14 cellular contexts compared by ENCODE assay signal in the genomic region with DNA sequence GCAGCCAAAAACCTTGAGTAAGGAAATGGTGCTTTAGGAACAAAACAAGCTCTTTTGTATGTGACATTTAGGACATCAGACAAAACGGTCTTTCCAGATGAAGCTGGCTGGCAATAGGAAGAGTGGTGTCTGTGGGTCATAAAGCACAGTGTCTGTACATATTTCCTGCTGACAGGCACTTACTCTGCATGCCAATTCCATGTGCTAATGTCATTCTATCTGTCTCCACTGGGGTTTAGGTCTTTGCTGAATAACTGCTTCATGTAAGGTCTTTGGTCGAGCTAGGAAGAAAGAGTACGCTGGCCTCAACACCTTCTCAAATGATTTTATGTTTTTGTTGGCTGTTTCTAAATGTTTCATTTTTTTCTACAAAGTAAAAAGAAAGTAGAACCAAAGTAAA.
DNase-seq lines count a peak whose midpoint lies in the region; ATAC-seq, FAIRE-seq and TF ChIP-seq lines count a peak whose summit lies in the region.
"Had no signal": no experiment of that assay in that cellular context is flagged by ENCODE, and none has a peak within 500 bp of the region (broad histone marks: within the 10 kb centered on the region; RNA-seq: fewer than 3 reads in every experiment).

No MANE protein-coding gene starts in this region.

- H3K36me3 Mint-ChIP-seq in activated T-cell treated with anti-CD3 and anti-CD28 coated beads, Interleukin-2, amount 50 U/mL, for 72 hours (ENCODE audit: insufficient read depth in 2 of 2), result no peaks in the 10 kb centered on the region
- H3K36me3 Mint-ChIP-seq: natural killer cell treated with Interleukin-12 subunit alpha and Interleukin-12 subunit beta and Interleukin-15 and Interleukin-18, amount 100 ng/mL, for 72 hours had no signal

- no peaks in the 10 kb centered on the region for H3F3A ChIP-seq in GM23248 (ENCODE audit: insufficient read depth)

- H3K27me3 ChIP-seq in GM23248 (replicated peaks; ENCODE audit: insufficient read depth), result no peaks in the 10 kb centered on the region
- H3K27me3 ChIP-seq in bronchial epithelial cell (ENCODE audit: control insufficient read depth, insufficient read depth, low read length), result no peaks in the 10 kb centered on the region
- no peaks in the 10 kb centered on the region for H3K27me3 ChIP-seq in body of pancreas
- no peaks in the 10 kb centered on the region for H3K27me3 ChIP-seq in upper lobe of left lung

- H3K36me3 ChIP-seq in GM23248 (ENCODE audit: low read depth), result no peaks in the 10 kb centered on the region
- H3K36me3 ChIP-seq in bronchial epithelial cell (ENCODE audit: control insufficient read depth, insufficient read depth, low read length), result no peaks in the 10 kb centered on the region
- no peaks in the 10 kb centered on the region for H3K36me3 ChIP-seq in body of pancreas (replicated peaks in 1 of 2; ENCODE audit: insufficient read depth in 1 of 2, low read depth in 2 of 2)
- no peaks in the 10 kb centered on the region for H3K36me3 ChIP-seq in upper lobe of left lung

- H3K9me3 Mint-ChIP-seq in activated T-cell treated with anti-CD3 and anti-CD28 coated beads, Interleukin-2, amount 50 U/mL, for 72 hours, result peaks cover 0 to 5% of the 10 kb centered on the region in 2 donors

- H4K20me1 ChIP-seq in GM23248 (ENCODE audit: insufficient read depth), result no peaks in the 10 kb centered on the region

- H3K4me2 ChIP-seq in GM23248 (ENCODE audit: unreplicated experiment), result peak overlapping the region; percentile 11

- H3K4me1 ChIP-seq in GM23248 (ENCODE audit: insufficient read depth) (no peaks in the 10 kb centered on the region), body of pancreas (no peaks in the 10 kb centered on the region), upper lobe of left lung (peaks cover 0 to 4% (median 0%) of the 10 kb centered on the region in 4 donors)

- H3K9me2 ChIP-seq in GM23248 (ENCODE audit: insufficient read depth), result no peaks in the 10 kb centered on the region

- intact Hi-C loops in body of pancreas (cut with DNase I), result no loop called here

- TF ChIP-seq EP300 in upper lobe of left lung (IDR thresholded peaks at IDR 0.05), result no peak

- no peak for ATAC-seq in body of pancreas
- ATAC-seq in upper lobe of left lung (ENCODE audit: low FRiP score in 2 of 2), result no peak
- ATAC-seq in activated T-cell treated with anti-CD3 and anti-CD28 coated beads, Interleukin-2, amount 50 U/mL, for 72 hours (replicated peaks in 1 of 2), result no peak
- ATAC-seq: natural killer cell treated with Interleukin-12 subunit alpha and Interleukin-12 subunit beta and Interleukin-15 and Interleukin-18, amount 100 ng/mL, for 72 hours had no signal

- no peak overlapping the region for H3K9ac ChIP-seq in GM23248

- H3K27ac ChIP-seq in GM23248 (no peak overlapping the region), body of pancreas (no peak overlapping the region), upper lobe of left lung (no peak overlapping the region)
- H3K27ac ChIP-seq: skin epidermis had no signal

- TF ChIP-seq POLR2A in body of pancreas (IDR thresholded peaks at IDR 0.05), result no peak
- no peak for TF ChIP-seq POLR2A in upper lobe of left lung (IDR thresholded peaks at IDR 0.05)

- FAIRE-seq in D721Med (lab: Jason Lieb, UNC), result peak; percentile 91
- no peak for FAIRE-seq in bronchial epithelial cell (lab: Jason Lieb, UNC)

- 23 to 24% methylated on average over 3 of the region's 3 CpGs for WGBS in GM23248 (ENCODE audit: low coverage in 1 of 2, low lambda C conversion rate in 2 of 2, missing lambda C conversion rate in 2 of 2), 2 experiments
- WGBS in body of pancreas, 2 donors, result 65 to 67% methylated on average over 3 of the region's 3 CpGs
- 50 to 61% methylated on average over 3 of the region's 3 CpGs for WGBS in upper lobe of left lung, 2 donors

- H3K4me3 ChIP-seq in GM23248, result no peak overlapping the region
- no peak overlapping the region for H3K4me3 ChIP-seq in bronchial epithelial cell (ENCODE audit: low read depth, low read length)
- H3K4me3 ChIP-seq in body of pancreas, result no peak overlapping the region
- no peak overlapping the region for H3K4me3 ChIP-seq in upper lobe of left lung
- H3K4me3 ChIP-seq: skin epidermis had no signal

- H3K4me1 Mint-ChIP-seq in activated T-cell treated with anti-CD3 and anti-CD28 coated beads, Interleukin-2, amount 50 U/mL, for 72 hours (ENCODE audit: low read depth), result no peaks in the 10 kb centered on the region

- in situ Hi-C loops in GM23248 (cut with MboI), result no loop called here

- TF ChIP-seq CTCF in D721Med (IDR thresholded peaks at IDR 0.05; ENCODE audit: insufficient read depth, missing control alignments) (no peak), bronchial epithelial cell (IDR thresholded peaks at IDR 0.05; ENCODE audit: insufficient read depth, low read length, severe bottlenecking) (no peak), body of pancreas (IDR thresholded peaks at IDR 0.05) (peak in 1 of 7 experiments; percentile 11), upper lobe of left lung (IDR thresholded peaks at IDR 0.05) (peak in 1 of 6 experiments; percentile 31)

- no peak for DNase-seq in D721Med (ENCODE audit: insufficient read length, low spot score)
- peak; percentile 20 for DNase-seq in GM23248
- peak; percentile 44 for DNase-seq in bronchial epithelial cell (ENCODE audit: low read depth)
- DNase-seq in lung microvascular endothelial cell (ENCODE audit: low read depth in 2 of 2), result peak; percentile 12 to 13
- no peak for DNase-seq in body of pancreas
- no peak for DNase-seq in upper lobe of left lung
- no peak for DNase-seq in activated T-cell treated with anti-CD3 and anti-CD28 coated beads, Interleukin-2, amount 50 U/mL, for 72 hours
- no peak for DNase-seq in activated CD4-positive, alpha-beta T cell treated with anti-CD3 and anti-CD28 coated beads, Interleukin-2, amount 50 U/mL, for 4 hours
- DNase-seq: C1 segment of cervical spinal cord, dermis blood vessel endothelial cell, HFFc6, NCI-H524 treated with DMSO at 0.1 percent for 48 hours had no signal

- no peak overlapping the region for H3K27ac Mint-ChIP-seq in activated T-cell treated with anti-CD3 and anti-CD28 coated beads, Interleukin-2, amount 50 U/mL, for 72 hours
- H3K27ac Mint-ChIP-seq: HFFc6; natural killer cell treated with Interleukin-12 subunit alpha and Interleukin-12 subunit beta and Interleukin-15 and Interleukin-18, amount 100 ng/mL, for 72 hours had no signal

- no peak overlapping the region for H3K4me3 Mint-ChIP-seq in activated T-cell treated with anti-CD3 and anti-CD28 coated beads, Interleukin-2, amount 50 U/mL, for 72 hours
- H3K4me3 Mint-ChIP-seq: HFFc6; natural killer cell treated with Interleukin-12 subunit alpha and Interleukin-12 subunit beta and Interleukin-15 and Interleukin-18, amount 100 ng/mL, for 72 hours had no signal

- H2AFZ ChIP-seq in GM23248, result no peak overlapping the region

- H3K27me3 Mint-ChIP-seq in activated T-cell treated with anti-CD3 and anti-CD28 coated beads, Interleukin-2, amount 50 U/mL, for 72 hours (ENCODE audit: low read depth), result no peaks in the 10 kb centered on the region
- H3K27me3 Mint-ChIP-seq: natural killer cell treated with Interleukin-12 subunit alpha and Interleukin-12 subunit beta and Interleukin-15 and Interleukin-18, amount 100 ng/mL, for 72 hours had no signal

- H3K79me2 ChIP-seq in GM23248 (ENCODE audit: insufficient read depth), result no peaks in the 10 kb centered on the region

- H3K9me3 ChIP-seq in GM23248 (ENCODE audit: low read depth), result no peaks in the 10 kb centered on the region
- no peaks in the 10 kb centered on the region for H3K9me3 ChIP-seq in body of pancreas
- no peaks in the 10 kb centered on the region for H3K9me3 ChIP-seq in upper lobe of left lung

Comparison
In these comparisons a context has a peak if more than half of its experiments do, and no peak if none do; other contexts are left out.
1. DNase-seq: peak in GM23248 (single experiment), bronchial epithelial cell (single experiment) and lung microvascular endothelial cell (2 of 2); none in D721Med (single experiment), body of pancreas (0 of 4), upper lobe of left lung (0 of 2), activated T-cell treated with anti-CD3 and anti-CD28 coated beads, Interleukin-2, amount 50 U/mL, for 72 hours (0 of 2) and activated CD4-positive, alpha-beta T cell treated with anti-CD3 and anti-CD28 coated beads, Interleukin-2, amount 50 U/mL, for 4 hours (0 of 2).